Comparison of ENCODE assay signal across 25 cellular contexts in the genomic region with DNA sequence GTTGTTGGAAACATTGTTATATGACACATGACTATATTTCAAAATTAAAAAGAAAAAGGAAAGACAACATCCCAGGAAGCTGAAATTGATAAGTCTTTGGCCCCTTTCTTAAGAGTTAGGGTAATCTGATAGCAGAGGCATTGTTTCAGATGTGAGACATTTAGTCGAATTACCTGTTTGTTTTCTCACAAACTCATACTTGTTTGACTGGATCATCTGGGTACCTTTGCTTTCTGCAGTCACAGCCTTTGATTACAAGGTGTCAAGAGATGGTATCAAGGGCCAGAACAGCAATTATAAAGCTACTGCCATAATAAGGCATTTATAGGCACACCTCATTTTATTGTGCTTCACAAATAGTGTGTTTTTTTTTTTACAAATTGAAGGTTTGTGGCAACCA.
DNase-seq lines count a peak whose midpoint lies in the region; ATAC-seq and TF ChIP-seq lines count a peak whose summit lies in the region.
"Had no signal": no experiment of that assay in that cellular context is flagged by ENCODE, and none has a peak within 500 bp of the region (broad histone marks: within the 10 kb centered on the region; RNA-seq: fewer than 3 reads in every experiment).

No MANE protein-coding gene starts in this region.

- no peak for ATAC-seq in Right ventricle myocardium inferior

- no peaks in the 10 kb centered on the region for H3K9me3 Mint-ChIP-seq in CD8-positive, alpha-beta memory T cell
- H3K9me3 Mint-ChIP-seq: HFFc6 had no signal

- H3K9me3 ChIP-seq in CD8-positive, alpha-beta memory T cell (ENCODE audit: low read length), result no peaks in the 10 kb centered on the region
- H3K9me3 ChIP-seq: BLaER1, MG63 had no signal

- H3K27me3 ChIP-seq in CD8-positive, alpha-beta memory T cell (ENCODE audit: insufficient read depth, low read length, poor library complexity, severe bottlenecking), result no peaks in the 10 kb centered on the region
- H3K27me3 ChIP-seq: BLaER1, MG63 had no signal

- H3K27me3 Mint-ChIP-seq in CD8-positive, alpha-beta memory T cell, result no peaks in the 10 kb centered on the region

- H3K36me3 ChIP-seq in CD8-positive, alpha-beta memory T cell (ENCODE audit: insufficient read depth, low read length), result no peaks in the 10 kb centered on the region
- H3K36me3 ChIP-seq: BLaER1, MG63 had no signal

- H3K27ac Mint-ChIP-seq in CD8-positive, alpha-beta memory T cell, result no peak overlapping the region
- H3K27ac Mint-ChIP-seq: CD4-positive, CD25-positive, alpha-beta regulatory T cell; HFFc6 had no signal

- H3K4me3 ChIP-seq in LNCaP clone FGC (ENCODE audit: low read depth, low read length), result no peak overlapping the region
- no peak overlapping the region for H3K4me3 ChIP-seq in CD8-positive, alpha-beta memory T cell (ENCODE audit: low read length)
- H3K4me3 ChIP-seq: BLaER1, GM23248, MG63, SK-N-MC had no signal

- POLR2A ChIA-PET in CD8-positive, alpha-beta memory T cell (lab: Charles Lee), result no interaction called here

- no peak overlapping the region for H3K4me3 Mint-ChIP-seq in CD8-positive, alpha-beta memory T cell
- H3K4me3 Mint-ChIP-seq: CD4-positive, CD25-positive, alpha-beta regulatory T cell; HFFc6 had no signal

- intact Hi-C loops in Right ventricle myocardium inferior (cut with DNase I), result no loop called here

- no peaks in the 10 kb centered on the region for H3K4me1 ChIP-seq in CD8-positive, alpha-beta memory T cell (ENCODE audit: insufficient read depth, low read length)
- H3K4me1 ChIP-seq: BLaER1 had no signal

- H3K27ac ChIP-seq in VCaP, result peak overlapping the region; percentile 21; the same call in 1 of the 2 replicates
- H3K27ac ChIP-seq in CD8-positive, alpha-beta memory T cell (ENCODE audit: low read depth, low read length), result no peak overlapping the region
- H3K27ac ChIP-seq: BLaER1, GM23248, SK-N-MC had no signal

- TF ChIP-seq CTCF in LNCaP clone FGC (IDR thresholded peaks at IDR 0.05; ENCODE audit: control insufficient read depth, extremely low read depth, insufficient read depth) (no peak), VCaP (conservative IDR thresholded peaks at IDR 0.05) (no peak)

- CTCF ChIA-PET in CD8-positive, alpha-beta memory T cell (lab: Charles Lee), result no interaction called here

- DNase-seq in DMS53 treated with DMSO at 0.1 percent for 48 hours (lab: John Stamatoyannopoulos, UW; ENCODE audit: unreplicated experiment) (peak; percentile 16), LNCaP clone FGC (ENCODE audit: low read depth) (peak; percentile 30), renal cortical epithelial cell (ENCODE audit: low read depth) (peak; percentile 31), Right ventricle myocardium inferior (ENCODE audit: missing footprints) (no peak)
- DNase-seq in CD8-positive, alpha-beta memory T cell, result no peak
- no peak for DNase-seq in activated CD4-positive, CD25-positive, alpha-beta regulatory T cell (lab: John Stamatoyannopoulos, UW)
- DNase-seq: CD4-positive, CD25-positive, alpha-beta regulatory T cell; GM23248; H7; HFFc6; KBM-7; MG63; NCI-H1105 treated with DMSO at 0.1 percent for 48 hours; NCI-H146; NCI-H1930; NCI-H2171; NCI-H226; NCI-H510A; NCI-H774; NK-92 treated with Interleukin-12 subunit alpha and Interleukin-12 subunit beta, amount 100 ng/mL, for 24 hours; RPMI8226; SHP77 had no signal

- H3K36me3 Mint-ChIP-seq in CD8-positive, alpha-beta memory T cell, result peaks cover 0 to under 1% (median 0%) of the 10 kb centered on the region in 3 donors
- H3K36me3 Mint-ChIP-seq: CD4-positive, CD25-positive, alpha-beta regulatory T cell had no signal

- no peaks in the 10 kb centered on the region for H3K4me1 Mint-ChIP-seq in CD8-positive, alpha-beta memory T cell

Comparison
In these comparisons a context has a peak if more than half of its experiments do, and no peak if none do; other contexts are left out.
1. DNase-seq: peak in DMS53 treated with DMSO at 0.1 percent for 48 hours (single experiment), LNCaP clone FGC (single experiment) and renal cortical epithelial cell (single experiment); none in CD8-positive, alpha-beta memory T cell (0 of 5), Right ventricle myocardium inferior (single experiment) and activated CD4-positive, CD25-positive, alpha-beta regulatory T cell (0 of 4).